ENCODE assay signal across 23 cellular contexts in the genomic region with DNA sequence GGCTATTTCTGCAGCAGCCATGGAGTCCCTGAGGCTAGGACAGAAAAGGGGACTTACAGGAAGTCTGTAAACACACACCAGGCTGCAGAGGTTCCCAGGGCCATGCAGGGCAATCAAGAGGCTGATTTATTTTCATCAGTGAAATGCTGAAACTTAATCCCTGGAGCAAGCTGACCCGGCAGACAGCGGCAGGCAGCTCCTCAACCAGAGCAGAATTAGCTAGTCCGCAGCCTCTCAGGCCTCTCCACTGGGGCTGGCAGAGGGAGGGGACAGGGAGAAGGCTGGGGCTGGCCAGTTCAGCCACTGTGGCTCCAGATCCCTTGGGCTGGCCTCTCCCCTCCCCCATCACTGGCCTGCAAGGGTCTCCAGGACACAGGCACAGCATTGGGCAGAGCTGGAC.
DNase-seq lines count a peak whose midpoint lies in the region; TF ChIP-seq lines count a peak whose summit lies in the region.
"Had no signal": no experiment of that assay in that cellular context is flagged by ENCODE, and none has a peak within 500 bp of the region (broad histone marks: within the 10 kb centered on the region; RNA-seq: fewer than 3 reads in every experiment).

No MANE protein-coding gene starts in this region.

- H3K9me3 ChIP-seq in WERI-Rb-1 (ENCODE audit: severe bottlenecking) (no peaks in the 10 kb centered on the region), subcutaneous abdominal adipose tissue (ENCODE audit: control insufficient read depth in 5 of 5, low read length in 5 of 5) (no peaks in the 10 kb centered on the region)
- H3K9me3 ChIP-seq: heart right ventricle, lower lobe of right lung, transverse colon had no signal

- H3K27me3 ChIP-seq in WERI-Rb-1 (ENCODE audit: insufficient read depth, low read depth, severe bottlenecking) (no peaks in the 10 kb centered on the region), subcutaneous abdominal adipose tissue (ENCODE audit: control insufficient read depth in 5 of 5, insufficient read depth in 4 of 5, low read length in 5 of 5) (no peaks in the 10 kb centered on the region)
- H3K27me3 ChIP-seq: heart right ventricle, transverse colon had no signal

- H3K27me3 Mint-ChIP-seq in mesothelial cell of epicardium (ENCODE audit: low read depth), result no peaks in the 10 kb centered on the region
- H3K27me3 Mint-ChIP-seq: stimulated activated naive CD8-positive, alpha-beta T cell treated with anti-CD3 and anti-CD28 coated beads, Interleukin-15, Interleukin-2, amounts not matched to agents 100 ng/mL and 50 ng/mL, for 24 hours had no signal

- TF ChIP-seq CTCF in WERI-Rb-1 (IDR thresholded peaks at IDR 0.05; ENCODE audit: low read depth, low read length) (no peak), mesothelial cell of epicardium (IDR thresholded peaks at IDR 0.05; ENCODE audit: unreplicated experiment) (no peak)

- H3K36me3 Mint-ChIP-seq in mesothelial cell of epicardium, result peaks cover 34% of the 10 kb centered on the region
- H3K36me3 Mint-ChIP-seq: immature natural killer cell; naive thymus-derived CD4-positive, alpha-beta T cell had no signal

- H3K4me3 ChIP-seq in WERI-Rb-1 (ENCODE audit: low read depth, low read length), result no peak overlapping the region
- H3K4me3 ChIP-seq in subcutaneous abdominal adipose tissue (ENCODE audit: low read depth in 1 of 5, low read length in 5 of 5), result no peak overlapping the region
- H3K4me3 ChIP-seq: heart right ventricle, lower lobe of right lung, transverse colon had no signal

- peak overlapping the region; percentile 50 for H3K27ac Mint-ChIP-seq in mesothelial cell of epicardium
- H3K27ac Mint-ChIP-seq: dendritic cell treated with granulocyte-macrophage colony-stimulating factor and Interleukin-4, amounts not matched to agents 40 ng/mL and 50 ng/mL, for 4 days; immature natural killer cell; naive thymus-derived CD4-positive, alpha-beta T cell; stimulated activated naive CD8-positive, alpha-beta T cell treated with anti-CD3 and anti-CD28 coated beads, Interleukin-15, Interleukin-2, amounts not matched to agents 100 ng/mL and 50 ng/mL, for 24 hours had no signal

- H3K36me3 ChIP-seq in WERI-Rb-1 (no peaks in the 10 kb centered on the region), subcutaneous abdominal adipose tissue (ENCODE audit: control insufficient read depth in 5 of 5, insufficient read depth in 5 of 5, low read length in 5 of 5) (peaks cover 19 to 100% (median 98%) of the 10 kb centered on the region in 5 donors)
- H3K36me3 ChIP-seq: transverse colon had no signal

- H3K9me3 Mint-ChIP-seq in mesothelial cell of epicardium, result no peaks in the 10 kb centered on the region
- H3K9me3 Mint-ChIP-seq: dendritic cell treated with granulocyte-macrophage colony-stimulating factor and Interleukin-4, amounts not matched to agents 40 ng/mL and 50 ng/mL, for 4 days; naive thymus-derived CD4-positive, alpha-beta T cell; stimulated activated naive CD8-positive, alpha-beta T cell treated with anti-CD3 and anti-CD28 coated beads, Interleukin-15, Interleukin-2, amounts not matched to agents 100 ng/mL and 50 ng/mL, for 24 hours had no signal

- H3K4me1 ChIP-seq in subcutaneous abdominal adipose tissue (ENCODE audit: control insufficient read depth in 5 of 5, insufficient read depth in 5 of 5, low read length in 5 of 5), result peaks cover 5 to 81% (median 62%) of the 10 kb centered on the region in 5 donors
- H3K4me1 ChIP-seq: parathyroid adenoma had no signal

- H3K27ac ChIP-seq in WERI-Rb-1 (no peak overlapping the region; the same call in 1 of the 2 replicates), subcutaneous abdominal adipose tissue (ENCODE audit: low read depth, low read length) (peak overlapping the region; percentile 6)
- H3K27ac ChIP-seq: lower lobe of right lung, parathyroid adenoma, transverse colon had no signal

- peak; percentile 23 for DNase-seq in NCI-H82 (lab: John Stamatoyannopoulos, UW)
- no peak for DNase-seq in NCI-H82 treated with DMSO at 0.1 percent for 48 hours (lab: John Stamatoyannopoulos, UW; ENCODE audit: unreplicated experiment)
- peak; percentile 81 for DNase-seq in WERI-Rb-1
- no peak for DNase-seq in mesothelial cell of epicardium (ENCODE audit: low spot score in 2 of 2, unreplicated experiment in 2 of 2)
- DNase-seq in NCI-H1436 (lab: John Stamatoyannopoulos, UW), result no peak
- no peak for DNase-seq in KG1 (lab: John Stamatoyannopoulos, UW)
- no peak for DNase-seq in stimulated activated CD4-positive, alpha-beta T cell treated with anti-CD3 and anti-CD28 coated beads, Interleukin-4, amount 100 ng/mL, for 4 hours
- DNase-seq: 8988T; activated CD4-positive, alpha-beta T cell treated with anti-CD3 and anti-CD28 coated beads, Interleukin-2, amount 50 U/mL, for 1 hour; activated CD8-positive, alpha-beta memory T cell treated with anti-CD3 and anti-CD28 coated beads, Interleukin-2, amount 50 U/mL, for 48 hours; activated effector memory CD4-positive, alpha-beta T cell treated with Interleukin-2 at 50 U/mL for 16 hours; heart right ventricle; immature natural killer cell; lower lobe of right lung; naive thymus-derived CD4-positive, alpha-beta T cell; NCI-H1417 treated with DMSO at 0.1 percent for 48 hours; OCI-M1; SIG-M5; transverse colon had no signal

- H3K9ac ChIP-seq in subcutaneous abdominal adipose tissue (ENCODE audit: low read length in 5 of 5), result no peak overlapping the region
- H3K9ac ChIP-seq: parathyroid adenoma had no signal

- H3K4me1 Mint-ChIP-seq in mesothelial cell of epicardium, result peaks cover 21% of the 10 kb centered on the region
- H3K4me1 Mint-ChIP-seq: immature natural killer cell; naive thymus-derived CD4-positive, alpha-beta T cell had no signal

- no peak overlapping the region for H3K4me3 Mint-ChIP-seq in mesothelial cell of epicardium
- H3K4me3 Mint-ChIP-seq: dendritic cell treated with granulocyte-macrophage colony-stimulating factor and Interleukin-4, amounts not matched to agents 40 ng/mL and 50 ng/mL, for 4 days; immature natural killer cell; naive thymus-derived CD4-positive, alpha-beta T cell; stimulated activated naive CD8-positive, alpha-beta T cell treated with anti-CD3 and anti-CD28 coated beads, Interleukin-15, Interleukin-2, amounts not matched to agents 100 ng/mL and 50 ng/mL, for 24 hours had no signal

Comparison
In these comparisons a context has a peak if more than half of its experiments do, and no peak if none do; other contexts are left out.
1. DNase-seq: peak in NCI-H82 (single experiment) and WERI-Rb-1 (single experiment); none in NCI-H82 treated with DMSO at 0.1 percent for 48 hours (single experiment), mesothelial cell of epicardium (0 of 2), NCI-H1436 (single experiment), KG1 (single experiment) and stimulated activated CD4-positive, alpha-beta T cell treated with anti-CD3 and anti-CD28 coated beads, Interleukin-4, amount 100 ng/mL, for 4 hours (0 of 2).